ENCODE assay signal across 19 cellular contexts in genomic region chr5:158380661-158381060, GRCh38.
"Had no signal": no experiment of that assay in that cellular context is flagged by ENCODE, and none has a peak within 500 bp of the region (broad histone marks: within the 10 kb centered on the region; RNA-seq: fewer than 3 reads in every experiment).

No MANE protein-coding gene starts in this region.

- H3K4me1 ChIP-seq: body of pancreas, prostate gland had no signal

- H3K27me3 ChIP-seq: body of pancreas, esophagus muscularis mucosa, left lung, right atrium auricular region, tibial nerve had no signal

- DNase-seq: activated CD4-positive, alpha-beta T cell treated with anti-CD3 and anti-CD28 coated beads, Interleukin-2, amount 10 ng/mL, durations not matched to agents 7 days and 5 days; activated CD4-positive, CD25-positive, alpha-beta regulatory T cell; activated CD8-positive, alpha-beta T cell treated with anti-CD3 and anti-CD28 coated beads, Interleukin-2, amount 10 ng/mL, durations not matched to agents 7 days and 5 days; activated naive CD4-positive, alpha-beta T cell treated with Interleukin-2 at 50 U/mL for 16 hours; activated naive CD8-positive, alpha-beta T cell treated with anti-CD3 and anti-CD28 coated beads, Interleukin-2, amount 10 ng/mL, durations not matched to agents 7 days and 5 days; activated T-cell treated with anti-CD3 and anti-CD28 coated beads, Interleukin-2, amount 50 U/mL, for 24 hours; body of pancreas; central memory CD4-positive, alpha-beta T cell; naive B cell; stimulated activated CD4-positive, alpha-beta T cell treated with anti-CD3 and anti-CD28 coated beads, Interleukin-2, amount 100 ng/mL, for 24 hours; stimulated activated naive CD4-positive, alpha-beta T cell treated with Interleukin-2 at 50 U/mL for 16 hours had no signal

- H3K9me3 ChIP-seq: prostate gland, tibial nerve had no signal

- H3K27ac Mint-ChIP-seq: activated CD4-positive, alpha-beta T cell treated with anti-CD3 and anti-CD28 coated beads, Interleukin-2, amount 10 ng/mL, durations not matched to agents 7 days and 5 days; activated CD8-positive, alpha-beta T cell treated with anti-CD3 and anti-CD28 coated beads, Interleukin-2, amount 10 ng/mL, durations not matched to agents 7 days and 5 days; activated naive CD8-positive, alpha-beta T cell treated with anti-CD3 and anti-CD28 coated beads, Interleukin-2, amount 10 ng/mL, durations not matched to agents 7 days and 5 days; activated T-cell treated with anti-CD3 and anti-CD28 coated beads, Interleukin-2, amount 50 U/mL, for 24 hours; activated T-helper 2 cell treated with anti-CD3 and anti-CD28 coated beads, Interferon-gamma antibody, Interleukin-2, Interleukin-4, amounts not matched to agents 10 μg/mL and 5 μg/mL and 100 μg/mL, durations not matched to agents 14 hours and 24 hours and 36 hours had no signal

- H3K4me3 ChIP-seq: body of pancreas, coronary artery, esophagus muscularis mucosa, left lung, prostate gland, right atrium auricular region, tibial nerve had no signal

- H3K27ac ChIP-seq: body of pancreas, coronary artery, esophagus muscularis mucosa, left lung, prostate gland, right atrium auricular region, tibial nerve had no signal

- H3K4me3 Mint-ChIP-seq: activated CD4-positive, alpha-beta T cell treated with anti-CD3 and anti-CD28 coated beads, Interleukin-2, amount 10 ng/mL, durations not matched to agents 7 days and 5 days; activated CD8-positive, alpha-beta T cell treated with anti-CD3 and anti-CD28 coated beads, Interleukin-2, amount 10 ng/mL, durations not matched to agents 7 days and 5 days; activated naive CD8-positive, alpha-beta T cell treated with anti-CD3 and anti-CD28 coated beads, Interleukin-2, amount 10 ng/mL, durations not matched to agents 7 days and 5 days; activated T-cell treated with anti-CD3 and anti-CD28 coated beads, Interleukin-2, amount 50 U/mL, for 24 hours; naive B cell; neural crest cell had no signal

- H3K4me1 Mint-ChIP-seq: neural crest cell had no signal

- H3K36me3 ChIP-seq: esophagus muscularis mucosa, left lung, prostate gland, right atrium auricular region, tibial nerve had no signal

- H3K27me3 Mint-ChIP-seq: activated CD4-positive, alpha-beta T cell treated with anti-CD3 and anti-CD28 coated beads, Interleukin-2, amount 10 ng/mL, durations not matched to agents 7 days and 5 days; activated T-cell treated with anti-CD3 and anti-CD28 coated beads, Interleukin-2, amount 50 U/mL, for 24 hours; naive B cell had no signal
